ENCODE assay signal across 12 cellular contexts in the genomic region with DNA sequence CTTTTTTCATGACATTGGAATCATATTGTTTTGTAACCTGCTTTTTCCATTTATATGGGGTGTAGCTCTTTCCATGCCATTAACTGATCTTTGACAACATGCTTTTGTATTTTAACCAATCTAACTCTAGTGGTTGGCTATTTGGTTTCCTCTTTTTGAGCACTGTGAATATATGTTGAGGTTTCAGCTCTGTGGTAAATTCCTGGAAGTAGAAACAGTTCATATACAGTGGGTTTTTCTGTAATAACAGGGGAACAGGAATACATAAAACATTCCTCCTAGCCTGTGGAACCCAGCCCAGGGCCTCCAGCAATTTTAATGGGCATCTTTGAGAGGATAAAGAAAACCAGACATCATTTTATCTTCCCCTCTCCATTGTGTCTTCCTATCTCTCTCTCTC. TPM values are rescaled to one million over a fixed set of nuclear protein-coding genes. Genes with fewer than 3 reads are reported as not detected.
DNase-seq lines count a peak whose midpoint lies in the region; ATAC-seq, FAIRE-seq and TF ChIP-seq lines count a peak whose summit lies in the region.
"Had no signal": no experiment of that assay in that cellular context is flagged by ENCODE, and none has a peak within 500 bp of the region (broad histone marks: within the 10 kb centered on the region; RNA-seq: fewer than 3 reads in every experiment).

No MANE protein-coding gene starts in this region.

- intact Hi-C loops in activated CD4-positive, alpha-beta memory T cell treated with anti-CD3 and anti-CD28 coated beads for 36 hours (cut with micrococcal nuclease), result loop anchor here (2.0 to 5.0 kb wide), 2 partner anchors 61 to 374 kb away; a partner anchor contains a TSS

- FAIRE-seq in frontal cortex (lab: Jason Lieb, UNC), result no peak
- FAIRE-seq: colon had no signal

- peak overlapping the region in 2 of 10 experiments; percentile 18 to 45; a peak in 2 of 20 replicates for H3K4me3 ChIP-seq in BLaER1 treated with 17β-estradiol and CSF1 and Interleukin-3, amounts not matched to agents 10 nM and 100 nM
- H3K4me3 ChIP-seq in KMS-11 (IDR thresholded peaks at IDR 0.05; ENCODE audit: insufficient read depth, low read depth, low read length), result no peak overlapping the region
- H3K4me3 ChIP-seq in hepatocyte, result no peak overlapping the region
- no peak overlapping the region for H3K4me3 ChIP-seq in endodermal cell (ENCODE audit: low read length)

- POLR2A ChIA-PET in activated CD4-positive, alpha-beta memory T cell treated with anti-CD3 and anti-CD28 coated beads for 36 hours (lab: Charles Lee), result interaction anchor here (0.6 to 0.9 kb wide), 2 partner anchors 134 to 171 kb away, joined by 3 read pairs; a partner anchor contains a TSS

- H3K4me3 Mint-ChIP-seq in activated CD4-positive, alpha-beta memory T cell treated with anti-CD3 and anti-CD28 coated beads for 36 hours, result no peak overlapping the region
- no peak overlapping the region for H3K4me3 Mint-ChIP-seq in endodermal cell

- peak overlapping the region; percentile 72 to 94 (median 88) for H3K4me2 ChIP-seq in BLaER1 treated with 17β-estradiol and CSF1 and Interleukin-3, amounts not matched to agents 10 nM and 100 nM
- H3K4me2 ChIP-seq in KMS-11 (peak overlapping the region; percentile 59; the same call in 1 of the 2 replicates), hepatocyte (no peak overlapping the region)

- peaks cover 32% of the 10 kb centered on the region for H3K4me1 Mint-ChIP-seq in activated CD4-positive, alpha-beta memory T cell treated with anti-CD3 and anti-CD28 coated beads for 36 hours (ENCODE audit: low read depth)
- no peaks in the 10 kb centered on the region for H3K4me1 Mint-ChIP-seq in endodermal cell

- no peak for TF ChIP-seq CTCF in KMS-11 (conservative IDR thresholded peaks at IDR 0.05; ENCODE audit: low read depth, low read length)
- TF ChIP-seq CTCF in hepatocyte (IDR thresholded peaks at IDR 0.05; ENCODE audit: poor library complexity), result no peak
- no peak for TF ChIP-seq CTCF in endodermal cell (conservative IDR thresholded peaks at IDR 0.05)

- H3K79me2 ChIP-seq in KMS-11 (ENCODE audit: insufficient read depth, low read depth) (no peaks in the 10 kb centered on the region), hepatocyte (no peaks in the 10 kb centered on the region)

- no peak for DNase-seq in activated CD4-positive, alpha-beta memory T cell treated with anti-CD3 and anti-CD28 coated beads for 36 hours
- DNase-seq in hepatocyte (ENCODE audit: low spot score) (no peak), frontal cortex (ENCODE audit: low spot score in 2 of 2) (no peak), endodermal cell (no peak), retina (no peak)
- DNase-seq: Caco-2, NCI-H1417 treated with DMSO at 0.1 percent for 48 hours had no signal

- no peaks in the 10 kb centered on the region for H3K9me3 ChIP-seq in BLaER1 treated with 17β-estradiol and CSF1 and Interleukin-3, amounts not matched to agents 10 nM and 100 nM (replicated peaks in 1 of 11)
- H3K9me3 ChIP-seq in hepatocyte (ENCODE audit: low read depth) (no peaks in the 10 kb centered on the region), endodermal cell (ENCODE audit: control insufficient read depth, low read length) (no peaks in the 10 kb centered on the region)
- H3K9me3 ChIP-seq: Caco-2 had no signal

- H3K36me3 Mint-ChIP-seq in activated CD4-positive, alpha-beta memory T cell treated with anti-CD3 and anti-CD28 coated beads for 36 hours, result no peaks in the 10 kb centered on the region
- no peaks in the 10 kb centered on the region for H3K36me3 Mint-ChIP-seq in endodermal cell (ENCODE audit: low read depth)

- CTCF ChIA-PET in activated CD4-positive, alpha-beta memory T cell treated with anti-CD3 and anti-CD28 coated beads for 36 hours (lab: Charles Lee), result interaction anchor here (0.7 to 3.6 kb wide), 5 partner anchors 10 to 372 kb away, joined by 3 to 25 read pairs (median 6); no protein-coding TSS in a partner anchor

- H3K27ac Mint-ChIP-seq in activated CD4-positive, alpha-beta memory T cell treated with anti-CD3 and anti-CD28 coated beads for 36 hours, result peak overlapping the region; percentile 93
- H3K27ac Mint-ChIP-seq in endodermal cell, result no peak overlapping the region

- no peaks in the 10 kb centered on the region for H3K9me3 Mint-ChIP-seq in activated CD4-positive, alpha-beta memory T cell treated with anti-CD3 and anti-CD28 coated beads for 36 hours
- H3K9me3 Mint-ChIP-seq in endodermal cell, result no peaks in the 10 kb centered on the region
- H3K9me3 Mint-ChIP-seq: nephron had no signal

- peak overlapping the region; percentile 21 to 85 (median 73); a peak in 20 of 22 replicates for H3K27ac ChIP-seq in BLaER1 treated with 17β-estradiol and CSF1 and Interleukin-3, amounts not matched to agents 10 nM and 100 nM
- peak overlapping the region; percentile 82; the same call in 1 of the 2 replicates for H3K27ac ChIP-seq in KMS-11
- H3K27ac ChIP-seq in hepatocyte, result peak overlapping the region; percentile 83
- H3K27ac ChIP-seq in endodermal cell (ENCODE audit: low read depth, low read length), result no peak overlapping the region

- H3K9ac ChIP-seq in BLaER1 treated with 17β-estradiol and CSF1 and Interleukin-3, amounts not matched to agents 10 nM and 100 nM, result peak overlapping the region in 8 of 11 experiments; percentile 0 to 66 (median 56); a peak in 12 of 22 replicates
- H3K9ac ChIP-seq in KMS-11 (no peak overlapping the region), endodermal cell (ENCODE audit: extremely low read depth, low read length, poor library complexity, severe bottlenecking) (no peak overlapping the region)

- no peaks in the 10 kb centered on the region for H3K9me2 ChIP-seq in hepatocyte (replicated peaks; ENCODE audit: insufficient read depth)

- H2AFZ ChIP-seq in KMS-11 (ENCODE audit: low read depth) (no peak overlapping the region), hepatocyte (no peak overlapping the region)

- ATAC-seq in HG02642 (IDR thresholded peaks at IDR 0.05; ENCODE audit: poor library complexity, unreplicated experiment), result no peak

- peaks cover 0 to 19% (median 0%) of the 10 kb centered on the region in 11 experiments; a peak in 2 of 22 replicates for H3K27me3 ChIP-seq in BLaER1 treated with 17β-estradiol and CSF1 and Interleukin-3, amounts not matched to agents 10 nM and 100 nM
- H3K27me3 ChIP-seq in KMS-11 (ENCODE audit: insufficient read depth, low read depth) (no peaks in the 10 kb centered on the region), hepatocyte (no peaks in the 10 kb centered on the region), endodermal cell (ENCODE audit: control insufficient read depth, insufficient read depth, low read length, poor library complexity, severe bottlenecking) (no peaks in the 10 kb centered on the region)

- H3K4me1 ChIP-seq in BLaER1 treated with 17β-estradiol and CSF1 and Interleukin-3, amounts not matched to agents 10 nM and 100 nM, result peaks cover 39 to 50% (median 43%) of the 10 kb centered on the region in 10 experiments
- H3K4me1 ChIP-seq in KMS-11 (ENCODE audit: low read depth, poor library complexity, severe bottlenecking), result peaks cover 39% of the 10 kb centered on the region
- no peaks in the 10 kb centered on the region for H3K4me1 ChIP-seq in hepatocyte (ENCODE audit: insufficient read depth)
- no peaks in the 10 kb centered on the region for H3K4me1 ChIP-seq in endodermal cell (ENCODE audit: control insufficient read depth, insufficient read depth, low read length)
- H3K4me1 ChIP-seq: Caco-2 had no signal

- H3K36me3 ChIP-seq in BLaER1 treated with 17β-estradiol and CSF1 and Interleukin-3, amounts not matched to agents 10 nM and 100 nM, result no peaks in the 10 kb centered on the region; a peak in 1 of 22 replicates
- H3K36me3 ChIP-seq in KMS-11 (ENCODE audit: insufficient read depth) (no peaks in the 10 kb centered on the region), hepatocyte (replicated peaks; ENCODE audit: insufficient read depth, low read depth) (no peaks in the 10 kb centered on the region), endodermal cell (ENCODE audit: control insufficient read depth, insufficient read depth, low read length) (no peaks in the 10 kb centered on the region)

- H3K27me3 Mint-ChIP-seq in activated CD4-positive, alpha-beta memory T cell treated with anti-CD3 and anti-CD28 coated beads for 36 hours, result no peaks in the 10 kb centered on the region
- peaks cover 8% of the 10 kb centered on the region for H3K27me3 Mint-ChIP-seq in endodermal cell (ENCODE audit: insufficient read depth)

- H4K20me1 ChIP-seq in BLaER1 treated with 17β-estradiol and CSF1 and Interleukin-3, amounts not matched to agents 10 nM and 100 nM, result peaks cover 0 to 23% (median 0%) of the 10 kb centered on the region in 11 experiments; a peak in 4 of 22 replicates
- no peaks in the 10 kb centered on the region for H4K20me1 ChIP-seq in KMS-11 (ENCODE audit: insufficient read depth)
- no peaks in the 10 kb centered on the region for H4K20me1 ChIP-seq in hepatocyte (ENCODE audit: insufficient read depth, poor library complexity, severe bottlenecking)

RNA-seq across cellular contexts. Expression of a gene that starts 17.4 kb away (rescaled TPM):
- 1 to 10 TPM; 2.5 to 2.9 TPM for total RNA-seq in activated CD4-positive, alpha-beta memory T cell treated with anti-CD3 and anti-CD28 coated beads for 36 hours
- total RNA-seq in hepatocyte (1.8 and 9.2 TPM in 2 replicates), frontal cortex (11.8 TPM), endodermal cell (1 to 10 TPM; 1.7 to 3.0 TPM)
- polyA plus RNA-seq in hepatocyte, result 2.8 and 7.7 TPM in 2 replicates
- polyA plus RNA-seq in endodermal cell (2013, experiment 1 of 2), result 3.2 TPM
- polyA plus RNA-seq in endodermal cell (2013, experiment 2 of 2), result 4.7 TPM

Comparison
In these comparisons a context has a peak if more than half of its experiments do, and no peak if none do; other contexts are left out.
1. H3K9ac ChIP-seq: peak in BLaER1 treated with 17β-estradiol and CSF1 and Interleukin-3, amounts not matched to agents 10 nM and 100 nM (8 of 11); none in KMS-11 (single experiment) and endodermal cell (single experiment).